ENCODE assay signal across 12 cellular contexts in genomic region chr7:49775065-49775948, GRCh38. TPM values are rescaled to one million over a fixed set of nuclear protein-coding genes. Genes with fewer than 3 reads are reported as not detected.
DNase-seq lines count a peak whose midpoint lies in the region; ATAC-seq and TF ChIP-seq lines count a peak whose summit lies in the region.
"Had no signal": no experiment of that assay in that cellular context is flagged by ENCODE, and none has a peak within 500 bp of the region (broad histone marks: within the 10 kb centered on the region; RNA-seq: fewer than 3 reads in every experiment).

No MANE protein-coding gene starts in this region.

- peaks cover 5 to 27% of the 10 kb centered on the region in 2 donors for H3K4me1 ChIP-seq in left lung

- H3K4me3 ChIP-seq in H7 (ENCODE audit: insufficient read depth, low read depth, low read length) (peak overlapping the region; percentile 56), left lung (peak overlapping the region in 1 of 2 donors; percentile 20)

- DNase-seq in H7 (peak; percentile 71), chondrocyte (ENCODE audit: low spot score) (no peak), left lung (peak in 1 of 2 donors; percentile 80), OCI-M1 (lab: John Stamatoyannopoulos, UW) (no peak), NCI-H128 (lab: John Stamatoyannopoulos, UW; ENCODE audit: unreplicated experiment) (no peak)
- no peak for DNase-seq in stimulated activated naive B cell treated with anti-CD40 and anti-IgM and Interleukin-4, amounts not matched to agents 10 μg/mL and 1 μg/mL and 100 μg/mL, for 72 hours
- DNase-seq: activated CD8-positive, alpha-beta memory T cell treated with anti-CD3 and anti-CD28 coated beads, Interleukin-2, amount 50 U/mL, for 4 hours; nucleus accumbens had no signal

- H3K27ac Mint-ChIP-seq in chondrocyte (ENCODE audit: unreplicated experiment) = no peak overlapping the region
- H3K27ac Mint-ChIP-seq in stimulated activated naive B cell treated with anti-CD40 and anti-IgM and Interleukin-4, amounts not matched to agents 10 μg/mL and 1 μg/mL and 100 μg/mL, for 72 hours = peak overlapping the region; percentile 71
- H3K27ac Mint-ChIP-seq: stimulated activated naive CD8-positive, alpha-beta T cell treated with anti-CD3 and anti-CD28 coated beads, Interleukin-15, Interleukin-2, amounts not matched to agents 100 ng/mL and 50 ng/mL, for 24 hours had no signal

- H3K36me3 Mint-ChIP-seq in chondrocyte (ENCODE audit: low read depth) = no peaks in the 10 kb centered on the region
- no peaks in the 10 kb centered on the region for H3K36me3 Mint-ChIP-seq in stimulated activated naive B cell treated with anti-CD40 and anti-IgM and Interleukin-4, amounts not matched to agents 10 μg/mL and 1 μg/mL and 100 μg/mL, for 72 hours

- H3K36me3 ChIP-seq in H7 (replicated peaks; ENCODE audit: control insufficient read depth, insufficient read depth, low read length) = no peaks in the 10 kb centered on the region
- no peaks in the 10 kb centered on the region for H3K36me3 ChIP-seq in left lung

- H3K4me3 Mint-ChIP-seq in chondrocyte (ENCODE audit: unreplicated experiment) = peak overlapping the region; percentile 59
- peak overlapping the region; percentile 61 to 67 for H3K4me3 Mint-ChIP-seq in stimulated activated naive B cell treated with anti-CD40 and anti-IgM and Interleukin-4, amounts not matched to agents 10 μg/mL and 1 μg/mL and 100 μg/mL, for 72 hours
- H3K4me3 Mint-ChIP-seq: stimulated activated naive CD8-positive, alpha-beta T cell treated with anti-CD3 and anti-CD28 coated beads, Interleukin-15, Interleukin-2, amounts not matched to agents 100 ng/mL and 50 ng/mL, for 24 hours had no signal

- H3K27ac ChIP-seq in left lung = no peak overlapping the region
- H3K27ac ChIP-seq: KMS-11 had no signal

- H3K9me3 Mint-ChIP-seq in chondrocyte (ENCODE audit: low read depth) = no peaks in the 10 kb centered on the region
- no peaks in the 10 kb centered on the region for H3K9me3 Mint-ChIP-seq in stimulated activated naive B cell treated with anti-CD40 and anti-IgM and Interleukin-4, amounts not matched to agents 10 μg/mL and 1 μg/mL and 100 μg/mL, for 72 hours
- H3K9me3 Mint-ChIP-seq: stimulated activated naive CD8-positive, alpha-beta T cell treated with anti-CD3 and anti-CD28 coated beads, Interleukin-15, Interleukin-2, amounts not matched to agents 100 ng/mL and 50 ng/mL, for 24 hours had no signal

- no peaks in the 10 kb centered on the region for H3K9me3 ChIP-seq in left lung

- H3K4me1 Mint-ChIP-seq in chondrocyte (ENCODE audit: low read depth) = peaks cover 13% of the 10 kb centered on the region
- peaks cover 14 to 22% of the 10 kb centered on the region in 2 donors for H3K4me1 Mint-ChIP-seq in stimulated activated naive B cell treated with anti-CD40 and anti-IgM and Interleukin-4, amounts not matched to agents 10 μg/mL and 1 μg/mL and 100 μg/mL, for 72 hours

- H3K27me3 ChIP-seq in H7 (ENCODE audit: control insufficient read depth, insufficient read depth, low read length) (peaks cover 60% of the 10 kb centered on the region), left lung (peaks cover 54 to 78% of the 10 kb centered on the region in 2 donors)

- intact Hi-C loops in left lung (cut with DNase I) = no loop called here

- ATAC-seq in left lung (peak; percentile 24), HG03571 (IDR thresholded peaks at IDR 0.05; ENCODE audit: unreplicated experiment) (no peak), HG02610 (IDR thresholded peaks at IDR 0.05; ENCODE audit: unreplicated experiment) (no peak)
- peak; percentile 12 to 21 for ATAC-seq in stimulated activated naive B cell treated with anti-CD40 and anti-IgM and Interleukin-4, amounts not matched to agents 10 μg/mL and 1 μg/mL and 100 μg/mL, for 72 hours (replicated peaks)

- TF ChIP-seq CTCF in chondrocyte (IDR thresholded peaks at IDR 0.05) = no peak
- no peak for TF ChIP-seq CTCF in left lung (IDR thresholded peaks at IDR 0.05)

- H3K27me3 Mint-ChIP-seq in chondrocyte (ENCODE audit: low read depth) = peaks cover 65% of the 10 kb centered on the region
- peaks cover 59 to 79% of the 10 kb centered on the region in 2 donors for H3K27me3 Mint-ChIP-seq in stimulated activated naive B cell treated with anti-CD40 and anti-IgM and Interleukin-4, amounts not matched to agents 10 μg/mL and 1 μg/mL and 100 μg/mL, for 72 hours

RNA-seq across cellular contexts. Expression of gene VWC2, which starts 1.9 kb away (rescaled TPM):
- total RNA-seq in H7 (2014; rRNA removed; shearing (Covaris generic)) = 0.28 and 0.59 TPM in 2 replicates
- not detected in 3 replicates for total RNA-seq in chondrocyte
- under 1 TPM; 0.06 to 0.10 TPM for total RNA-seq in left lung

Comparison
In these comparisons a context has a peak if more than half of its experiments do, and no peak if none do; other contexts are left out.
1. ATAC-seq: peak in left lung (single experiment) and stimulated activated naive B cell treated with anti-CD40 and anti-IgM and Interleukin-4, amounts not matched to agents 10 μg/mL and 1 μg/mL and 100 μg/mL, for 72 hours (2 of 2); none in HG03571 (single experiment) and HG02610 (single experiment).